In the genomic region with DNA sequence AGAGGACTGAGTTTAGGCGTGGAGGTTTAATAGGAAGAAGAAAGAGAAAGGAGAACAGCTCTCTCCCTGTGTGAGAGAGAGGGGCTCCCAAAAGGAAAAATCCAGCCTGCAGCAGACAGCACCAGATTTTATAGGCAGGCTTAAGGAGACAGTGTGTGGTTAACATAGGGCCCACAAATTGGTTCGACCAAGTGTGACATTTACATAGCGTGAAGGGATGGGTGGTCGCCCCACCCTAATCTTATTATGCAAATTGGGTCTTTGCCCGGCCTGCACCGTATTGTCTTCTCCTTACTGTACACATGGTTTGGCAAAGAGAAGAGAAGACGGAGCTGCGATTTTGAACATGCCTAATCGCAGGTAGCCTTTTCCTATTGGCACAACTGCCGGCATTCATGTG, we compare ENCODE assay signal across 31 cellular contexts.
DNase-seq lines count a peak whose midpoint lies in the region; ATAC-seq and TF ChIP-seq lines count a peak whose summit lies in the region.
"Had no signal": no experiment of that assay in that cellular context is flagged by ENCODE, and none has a peak within 500 bp of the region (broad histone marks: within the 10 kb centered on the region; RNA-seq: fewer than 3 reads in every experiment).

No MANE protein-coding gene starts in this region.

- no peak overlapping the region for H3K14ac ChIP-seq in neuronal stem cell (ENCODE audit: low read length)

- H2BK5ac ChIP-seq in neuronal stem cell (ENCODE audit: low read length), result no peak overlapping the region

- no peak for ATAC-seq in GM23338
- ATAC-seq: activated T-helper 17 cell treated with anti-CD3 and anti-CD28 coated beads, Interleukin-2, amount 50 U/mL, for 72 hours; left cardiac atrium; PC-3; right cardiac atrium; stimulated activated naive CD8-positive, alpha-beta T cell treated with anti-CD3 and anti-CD28 coated beads, Interleukin-15, amount 100 ng/mL, for 72 hours had no signal

- H4K91ac ChIP-seq in neuronal stem cell (ENCODE audit: low read depth, low read length, poor library complexity), result no peak overlapping the region

- no peaks in the 10 kb centered on the region for H3F3A ChIP-seq in GM23338 (replicated peaks; ENCODE audit: low read depth)

- CTCF ChIA-PET in MCF 10A (lab: Yijun Ruan, JAX), result no interaction called here

- H3K36me3 Mint-ChIP-seq in GM23338 (ENCODE audit: low read depth) (no peaks in the 10 kb centered on the region), brain (no peaks in the 10 kb centered on the region), MCF 10A (ENCODE audit: insufficient read depth, unreplicated experiment) (no peaks in the 10 kb centered on the region)
- H3K36me3 Mint-ChIP-seq: activated naive CD4-positive, alpha-beta T cell treated with anti-CD3 and anti-CD28 coated beads, Interleukin-2, amount 10 ng/mL, durations not matched to agents 7 days and 5 days; CD4-positive, alpha-beta memory T cell; memory B cell had no signal

- H3K18ac ChIP-seq in neuronal stem cell (ENCODE audit: low read length), result no peak overlapping the region

- H3K27ac ChIP-seq in GM23338 (ENCODE audit: low read depth), result no peak overlapping the region
- H3K27ac ChIP-seq in neuronal stem cell (replicated peaks; ENCODE audit: low read length), result no peak overlapping the region
- H3K27ac ChIP-seq: epithelial cell of prostate, thyroid gland, uterus had no signal

- no peaks in the 10 kb centered on the region for H3K79me2 ChIP-seq in GM23338 (replicated peaks; ENCODE audit: insufficient read depth)

- H3K36me3 ChIP-seq in GM23338 (ENCODE audit: insufficient read depth), result no peaks in the 10 kb centered on the region
- H3K36me3 ChIP-seq in neuronal stem cell (replicated peaks in 1 of 2; ENCODE audit: control insufficient read depth in 2 of 2, insufficient read depth in 2 of 2, low read length in 2 of 2), result no peaks in the 10 kb centered on the region
- H3K36me3 ChIP-seq: thyroid gland, uterus had no signal

- H2AFZ ChIP-seq in GM23338 (peak overlapping the region; percentile 80; the same call in 1 of the 2 replicates), neuronal stem cell (ENCODE audit: low read length) (peak overlapping the region; percentile 29)

- POLR2A ChIA-PET in MCF 10A (lab: Yijun Ruan, JAX), result no interaction called here

- H3K27me3 ChIP-seq in GM23338 (ENCODE audit: insufficient read depth) (no peaks in the 10 kb centered on the region), neuronal stem cell (ENCODE audit: control insufficient read depth in 3 of 3, insufficient read depth in 3 of 3, low read depth in 1 of 3, low read length in 3 of 3) (no peaks in the 10 kb centered on the region)
- H3K27me3 ChIP-seq: thyroid gland, uterus had no signal

- H3K4me2 ChIP-seq in GM23338 (no peak overlapping the region), neuronal stem cell (ENCODE audit: insufficient read depth, low read length, poor library complexity, severe bottlenecking) (no peak overlapping the region)

- no peaks in the 10 kb centered on the region for H4K20me1 ChIP-seq in GM23338 (replicated peaks; ENCODE audit: insufficient read depth)

- H3K27me3 Mint-ChIP-seq in GM23338 (ENCODE audit: insufficient read depth, low read depth, poor library complexity) (no peaks in the 10 kb centered on the region), brain (no peaks in the 10 kb centered on the region), MCF 10A (ENCODE audit: insufficient read depth, unreplicated experiment) (no peaks in the 10 kb centered on the region)
- H3K27me3 Mint-ChIP-seq: activated CD4-positive, alpha-beta memory T cell treated with anti-CD3 and anti-CD28 coated beads, Interleukin-2, amount 10 ng/mL, durations not matched to agents 7 days and 5 days; activated naive CD4-positive, alpha-beta T cell treated with anti-CD3 and anti-CD28 coated beads, Interleukin-2, amount 10 ng/mL, durations not matched to agents 7 days and 5 days; activated T-helper 17 cell treated with anti-CD3 and anti-CD28 coated beads, Interleukin-2, amount 50 U/mL, for 72 hours; B cell; CD4-positive, alpha-beta memory T cell; memory B cell; stimulated activated naive CD8-positive, alpha-beta T cell treated with anti-CD3 and anti-CD28 coated beads, Interleukin-15, amount 100 ng/mL, for 72 hours had no signal

- H3K4ac ChIP-seq in neuronal stem cell (ENCODE audit: low read length), result no peak overlapping the region

- H3K9me2 ChIP-seq in GM23338 (ENCODE audit: insufficient read depth), result 0 out of 2 replicates have a peak, but pooled peaks cover 5% of the 10 kb centered on the region

- H3K4me3 Mint-ChIP-seq in GM23338 (no peak overlapping the region), brain (peak overlapping the region in 3 of 5 experiments; percentile 7 to 59 (median 38)), MCF 10A (ENCODE audit: unreplicated experiment) (no peak overlapping the region)
- H3K4me3 Mint-ChIP-seq: activated CD4-positive, alpha-beta memory T cell treated with anti-CD3 and anti-CD28 coated beads, Interleukin-2, amount 10 ng/mL, durations not matched to agents 7 days and 5 days; activated naive CD4-positive, alpha-beta T cell treated with anti-CD3 and anti-CD28 coated beads, Interleukin-2, amount 10 ng/mL, durations not matched to agents 7 days and 5 days; activated T-helper 17 cell treated with anti-CD3 and anti-CD28 coated beads, Interleukin-2, amount 50 U/mL, for 72 hours; B cell; CD4-positive, alpha-beta memory T cell; memory B cell; stimulated activated naive CD8-positive, alpha-beta T cell treated with anti-CD3 and anti-CD28 coated beads, Interleukin-15, amount 100 ng/mL, for 72 hours had no signal

- H3K9me3 Mint-ChIP-seq in GM23338, result no peaks in the 10 kb centered on the region; the same call in 2 of the 3 replicates
- no peaks in the 10 kb centered on the region for H3K9me3 Mint-ChIP-seq in brain
- no peaks in the 10 kb centered on the region for H3K9me3 Mint-ChIP-seq in MCF 10A (ENCODE audit: unreplicated experiment)

- no peak overlapping the region for H3K23ac ChIP-seq in neuronal stem cell (ENCODE audit: low read depth, low read length, poor library complexity)

- no peak overlapping the region for H2BK12ac ChIP-seq in neuronal stem cell (ENCODE audit: low read length)

- no TSS peak for BruUV-seq in MCF 10A (replicated peaks; lab: Mats Ljungman, UMichigan)

- H3K4me3 ChIP-seq in GM23338 (no peak overlapping the region), neuronal stem cell (ENCODE audit: low read length in 2 of 2) (no peak overlapping the region)
- H3K4me3 ChIP-seq: thyroid gland, uterus had no signal

- no peak overlapping the region for H2AK5ac ChIP-seq in neuronal stem cell (ENCODE audit: low read depth, low read length)

- H3K4me1 Mint-ChIP-seq in GM23338 (no peaks in the 10 kb centered on the region), brain (peaks cover 7% of the 10 kb centered on the region), MCF 10A (ENCODE audit: insufficient read depth, unreplicated experiment) (no peaks in the 10 kb centered on the region)
- H3K4me1 Mint-ChIP-seq: activated CD4-positive, alpha-beta memory T cell treated with anti-CD3 and anti-CD28 coated beads, Interleukin-2, amount 10 ng/mL, durations not matched to agents 7 days and 5 days; activated naive CD4-positive, alpha-beta T cell treated with anti-CD3 and anti-CD28 coated beads, Interleukin-2, amount 10 ng/mL, durations not matched to agents 7 days and 5 days; activated T-helper 17 cell treated with anti-CD3 and anti-CD28 coated beads, Interleukin-2, amount 50 U/mL, for 72 hours; B cell; CD4-positive, alpha-beta memory T cell; memory B cell; stimulated activated naive CD8-positive, alpha-beta T cell treated with anti-CD3 and anti-CD28 coated beads, Interleukin-15, amount 100 ng/mL, for 72 hours had no signal

- H2BK120ac ChIP-seq in neuronal stem cell (ENCODE audit: low read depth, low read length), result no peak overlapping the region

- no peak overlapping the region for H2BK15ac ChIP-seq in neuronal stem cell (ENCODE audit: low read length)

- WGBS in neuronal stem cell (ENCODE audit: extremely low coverage in 2 of 2, insufficient read length in 2 of 2, insufficient replicate concordance in 1 of 2), 2 donors, result no CpG with 5 or more reads among the region's 10 CpGs

- H3K79me1 ChIP-seq in neuronal stem cell (ENCODE audit: low read depth, low read length), result no peaks in the 10 kb centered on the region

- no peaks in the 10 kb centered on the region for H3K4me1 ChIP-seq in GM23338 (ENCODE audit: insufficient read depth)
- no peaks in the 10 kb centered on the region for H3K4me1 ChIP-seq in neuronal stem cell (ENCODE audit: control insufficient read depth in 2 of 2, insufficient read depth in 1 of 2, low read depth in 1 of 2, low read length in 2 of 2)
- H3K4me1 ChIP-seq: thyroid gland, uterus had no signal

- intact Hi-C loops in MCF 10A (cut with micrococcal nuclease), result no loop called here

- DNase-seq in GM23338 (ENCODE audit: low spot score), result no peak
- peak; percentile 43 to 76 for DNase-seq in NCI-H524 (lab: John Stamatoyannopoulos, UW)
- no peak for DNase-seq in neuronal stem cell (ENCODE audit: low spot score)
- no peak for DNase-seq in RKO (ENCODE audit: low spot score)
- DNase-seq in MCF 10A (ENCODE audit: unreplicated experiment), result no peak
- DNase-seq in stimulated activated CD4-positive, alpha-beta T cell treated with anti-CD3 and anti-CD28 coated beads, Interleukin-1b, Interleukin-23, amount 100 ng/mL, for 48 hours, result no peak
- DNase-seq: ACHN; activated CD4-positive, alpha-beta memory T cell treated with anti-CD3 and anti-CD28 coated beads, Interleukin-2, amount 10 ng/mL, durations not matched to agents 7 days and 5 days; activated CD8-positive, alpha-beta memory T cell treated with anti-CD3 and anti-CD28 coated beads, Interleukin-2, amount 50 U/mL, for 48 hours; activated naive CD4-positive, alpha-beta T cell treated with anti-CD3 and anti-CD28 coated beads, Interleukin-2, amount 10 ng/mL, durations not matched to agents 7 days and 5 days; amniotic stem cell; CD4-positive, alpha-beta memory T cell; DMS 273 treated with DMSO at 0.1 percent for 48 hours; effector CD4-positive, alpha-beta T cell; H7; hypothalamus; left cardiac atrium; NCI-H1417 treated with DMSO at 0.1 percent for 48 hours; NCI-H2081 treated with DMSO at 0.1 percent for 48 hours; NCI-H345; PC-3; stimulated activated CD4-positive, alpha-beta T cell treated with anti-CD3 and anti-CD28 coated beads, Interleukin-2, amount 100 ng/mL, for 48 hours; stimulated activated naive CD8-positive, alpha-beta T cell treated with anti-CD3 and anti-CD28 coated beads, Interleukin-15, amount 100 ng/mL, for 72 hours; thyroid gland; uterus had no signal

- H4K8ac ChIP-seq in neuronal stem cell (ENCODE audit: low read depth, low read length), result no peak overlapping the region

- H3K9ac ChIP-seq in neuronal stem cell (ENCODE audit: low read depth, low read length, poor library complexity), result no peak overlapping the region

- H3K27ac Mint-ChIP-seq in GM23338 (no peak overlapping the region), brain (peak overlapping the region in 3 of 5 experiments; percentile 8 to 68 (median 50)), MCF 10A (ENCODE audit: low read depth, unreplicated experiment) (no peak overlapping the region)
- H3K27ac Mint-ChIP-seq: activated CD4-positive, alpha-beta memory T cell treated with anti-CD3 and anti-CD28 coated beads, Interleukin-2, amount 10 ng/mL, durations not matched to agents 7 days and 5 days; activated naive CD4-positive, alpha-beta T cell treated with anti-CD3 and anti-CD28 coated beads, Interleukin-2, amount 10 ng/mL, durations not matched to agents 7 days and 5 days; activated T-helper 17 cell treated with anti-CD3 and anti-CD28 coated beads, Interleukin-2, amount 50 U/mL, for 72 hours; B cell; memory B cell; stimulated activated naive CD8-positive, alpha-beta T cell treated with anti-CD3 and anti-CD28 coated beads, Interleukin-15, amount 100 ng/mL, for 72 hours had no signal

- TF ChIP-seq CTCF in GM23338 (conservative IDR thresholded peaks at IDR 0.05; ENCODE audit: low read depth in 2 of 2) (no peak), brain (conservative IDR thresholded peaks at IDR 0.05) (no peak), MCF 10A (IDR thresholded peaks at IDR 0.05; ENCODE audit: unreplicated experiment) (no peak)

- no peaks in the 10 kb centered on the region for H3K9me3 ChIP-seq in neuronal stem cell (replicated peaks in 1 of 2; ENCODE audit: control insufficient read depth in 2 of 2, insufficient read depth in 1 of 2, low read depth in 1 of 2, low read length in 2 of 2)
- H3K9me3 ChIP-seq: thyroid gland, uterus had no signal

Comparison
In these comparisons a context has a peak if more than half of its experiments do, and no peak if none do; other contexts are left out.
1. DNase-seq: peak in NCI-H524 (2 of 2); none in GM23338 (single experiment), neuronal stem cell (single experiment), RKO (single experiment), MCF 10A (single experiment) and stimulated activated CD4-positive, alpha-beta T cell treated with anti-CD3 and anti-CD28 coated beads, Interleukin-1b, Interleukin-23, amount 100 ng/mL, for 48 hours (single experiment).
2. H3K27ac Mint-ChIP-seq: peak in brain (3 of 5); none in GM23338 (single experiment) and MCF 10A (single experiment).
3. H3K4me3 Mint-ChIP-seq: peak in brain (3 of 5); none in GM23338 (single experiment) and MCF 10A (single experiment).